In the genomic region with DNA sequence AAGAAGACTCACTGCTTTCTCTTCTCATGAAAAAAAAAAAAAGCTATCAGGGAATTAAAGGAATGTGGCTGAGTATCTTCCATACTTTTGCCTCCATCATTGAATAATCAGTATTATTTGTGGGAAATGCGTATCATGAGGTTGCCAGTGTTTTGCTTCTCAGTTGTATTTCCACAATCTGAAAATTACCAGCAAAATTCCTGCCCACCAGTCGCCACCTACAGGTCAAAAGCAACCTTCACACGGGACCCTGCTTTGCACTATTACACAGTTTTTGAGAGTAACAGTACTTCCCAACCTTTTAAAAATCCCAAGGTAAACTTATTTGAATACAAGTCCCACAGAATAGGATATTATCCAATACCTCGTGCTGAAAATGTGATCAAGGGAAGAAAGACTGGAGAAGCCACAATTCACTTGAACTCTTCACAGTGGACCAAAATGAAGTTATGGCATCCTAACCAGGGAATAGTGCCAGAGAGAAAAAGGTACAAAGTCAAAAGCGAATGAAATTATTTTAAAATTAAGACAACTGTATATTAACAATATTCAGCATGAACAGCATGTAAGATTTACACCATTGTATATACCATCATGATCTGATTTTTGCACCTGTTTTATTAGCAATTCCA, we compare ENCODE assay signal across 1 cellular context.
TF ChIP-seq lines count a peak whose summit lies in the region.

No MANE protein-coding gene starts in this region.

TF ChIP-seq in HepG2, 621 proteins besides CTCF, POLR2A, EP300 and RAD21 (continued from another document):
- TF ChIP-seq, protein P1, sequence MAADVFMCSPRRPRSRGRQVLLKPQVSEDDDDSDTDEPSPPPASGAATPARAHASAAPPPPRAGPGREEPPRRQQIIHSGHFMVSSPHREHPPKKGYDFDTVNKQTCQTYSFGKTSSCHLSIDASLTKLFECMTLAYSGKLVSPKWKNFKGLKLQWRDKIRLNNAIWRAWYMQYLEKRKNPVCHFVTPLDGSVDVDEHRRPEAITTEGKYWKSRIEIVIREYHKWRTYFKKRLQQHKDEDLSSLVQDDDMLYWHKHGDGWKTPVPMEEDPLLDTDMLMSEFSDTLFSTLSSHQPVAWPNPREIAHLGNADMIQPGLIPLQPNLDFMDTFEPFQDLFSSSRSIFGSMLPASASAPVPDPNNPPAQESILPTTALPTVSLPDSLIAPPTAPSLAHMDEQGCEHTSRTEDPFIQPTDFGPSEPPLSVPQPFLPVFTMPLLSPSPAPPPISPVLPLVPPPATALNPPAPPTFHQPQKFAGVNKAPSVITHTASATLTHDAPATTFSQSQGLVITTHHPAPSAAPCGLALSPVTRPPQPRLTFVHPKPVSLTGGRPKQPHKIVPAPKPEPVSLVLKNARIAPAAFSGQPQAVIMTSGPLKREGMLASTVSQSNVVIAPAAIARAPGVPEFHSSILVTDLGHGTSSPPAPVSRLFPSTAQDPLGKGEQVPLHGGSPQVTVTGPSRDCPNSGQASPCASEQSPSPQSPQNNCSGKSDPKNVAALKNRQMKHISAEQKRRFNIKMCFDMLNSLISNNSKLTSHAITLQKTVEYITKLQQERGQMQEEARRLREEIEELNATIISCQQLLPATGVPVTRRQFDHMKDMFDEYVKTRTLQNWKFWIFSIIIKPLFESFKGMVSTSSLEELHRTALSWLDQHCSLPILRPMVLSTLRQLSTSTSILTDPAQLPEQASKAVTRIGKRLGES (CRISPR knock-in tag; IDR thresholded peaks at IDR 0.05; ENCODE audit: borderline replicate concordance): no peak
- TF ChIP-seq NCOA2 (CRISPR knock-in tag; IDR thresholded peaks at IDR 0.05) (no peak), ZNF558 (CRISPR knock-in tag; IDR thresholded peaks at IDR 0.05; ENCODE audit: borderline replicate concordance) (no peak)
